In genomic region chr2:84723831-84724230, GRCh38 we compare ENCODE assay signal across 20 cellular contexts.
"Had no signal": no experiment of that assay in that cellular context is flagged by ENCODE, and none has a peak within 500 bp of the region (broad histone marks: within the 10 kb centered on the region; RNA-seq: fewer than 3 reads in every experiment).

No MANE protein-coding gene starts in this region.

- H3K4me1 ChIP-seq: gastrocnemius medialis, neural progenitor cell, parathyroid adenoma, right lobe of liver, stomach, testis, tibial nerve, upper lobe of left lung had no signal

- H3K27ac ChIP-seq: gastrocnemius medialis, neural progenitor cell, parathyroid adenoma, right lobe of liver, stomach, testis, tibial nerve, upper lobe of left lung had no signal

- H3K9me3 ChIP-seq: gastrocnemius medialis, right lobe of liver, stomach, testis, tibial nerve, upper lobe of left lung had no signal

- H3K27ac Mint-ChIP-seq: memory B cell; nephron; neural progenitor cell; progenitor cell of endocrine pancreas; stimulated activated naive B cell treated with anti-CD40 and anti-IgM and Interleukin-4, amounts not matched to agents 10 μg/mL and 1 μg/mL and 100 μg/mL, for 72 hours had no signal

- H3K4me3 ChIP-seq: dorsolateral prefrontal cortex, gastrocnemius medialis, lung, neural progenitor cell, right lobe of liver, stomach, testis, tibial nerve, upper lobe of left lung had no signal

- H3K4me3 Mint-ChIP-seq: memory B cell; nephron; neural progenitor cell; stimulated activated naive B cell treated with anti-CD40 and anti-IgM and Interleukin-4, amounts not matched to agents 10 μg/mL and 1 μg/mL and 100 μg/mL, for 72 hours had no signal

- H3K36me3 Mint-ChIP-seq: memory B cell; stimulated activated naive B cell treated with anti-CD40 and anti-IgM and Interleukin-4, amounts not matched to agents 10 μg/mL and 1 μg/mL and 100 μg/mL, for 72 hours had no signal

- H3K4me1 Mint-ChIP-seq: nephron, neural progenitor cell had no signal

- DNase-seq: dorsolateral prefrontal cortex; effector CD4-positive, alpha-beta T cell; foreskin fibroblast; gastrocnemius medialis; right lobe of liver; small intestine; stimulated activated CD4-positive, alpha-beta T cell treated with anti-CD3 and anti-CD28 coated beads, Interleukin-15, amount 100 ng/mL, for 24 hours; stimulated activated CD4-positive, alpha-beta T cell treated with anti-CD3 and anti-CD28 coated beads, Interleukin-2, amount 100 ng/mL, for 48 hours; stimulated activated naive B cell treated with anti-CD40 and anti-IgM and Interleukin-4, amounts not matched to agents 10 μg/mL and 1 μg/mL and 100 μg/mL, for 72 hours; stomach; testis; upper lobe of left lung had no signal

- ATAC-seq: gastrocnemius medialis; left lobe of liver; right lobe of liver; stimulated activated naive B cell treated with anti-CD40 and anti-IgM and Interleukin-4, amounts not matched to agents 10 μg/mL and 1 μg/mL and 100 μg/mL, for 72 hours had no signal

- H3K27me3 ChIP-seq: dorsolateral prefrontal cortex, gastrocnemius medialis, neural progenitor cell, right lobe of liver, stomach, testis, tibial nerve, upper lobe of left lung had no signal

- H3K27me3 Mint-ChIP-seq: progenitor cell of endocrine pancreas had no signal

- H3K9me3 Mint-ChIP-seq: memory B cell, nephron had no signal

- H3K36me3 ChIP-seq: gastrocnemius medialis, neural progenitor cell, right lobe of liver, stomach, tibial nerve, upper lobe of left lung had no signal
